Comparison of ENCODE assay signal across 8 cellular contexts in the genomic region with DNA sequence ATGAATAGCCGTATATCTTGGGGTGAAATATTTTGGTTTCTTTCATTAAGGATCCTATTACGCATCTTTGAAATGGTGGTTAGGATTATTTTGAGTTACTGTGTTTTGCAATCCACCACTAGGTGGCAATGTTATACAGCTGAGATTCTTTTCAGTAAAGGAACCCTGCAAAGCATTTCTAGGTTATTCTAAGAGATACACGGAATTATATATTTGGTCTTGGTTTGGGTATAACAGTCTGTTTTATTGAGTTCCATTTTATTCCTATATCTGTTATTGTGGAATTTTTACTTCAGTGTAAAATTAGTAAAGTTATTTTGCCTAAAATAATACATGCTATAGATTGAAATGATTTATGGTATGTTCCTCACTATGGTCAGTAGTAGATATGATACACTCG.
DNase-seq lines count a peak whose midpoint lies in the region; ATAC-seq and TF ChIP-seq lines count a peak whose summit lies in the region.

No MANE protein-coding gene starts in this region.

- H3K9me3 Mint-ChIP-seq in mesothelial cell of epicardium: no peaks in the 10 kb centered on the region
- no peaks in the 10 kb centered on the region for H3K9me3 Mint-ChIP-seq in activated naive CD8-positive, alpha-beta T cell treated with anti-CD3 and anti-CD28 coated beads, Interleukin-2, amount 50 U/mL, for 24 hours

- peaks cover 29% of the 10 kb centered on the region for H3K4me1 ChIP-seq in OCI-LY3 (ENCODE audit: low read length)

- peak; percentile 45 for TF ChIP-seq CTCF in GM20000 (IDR thresholded peaks at IDR 0.05; ENCODE audit: extremely low read depth, missing control alignments)
- peak; percentile 86 for TF ChIP-seq CTCF in OCI-LY3 (IDR thresholded peaks at IDR 0.05; ENCODE audit: low read depth, low read length)
- peak; percentile 72 for TF ChIP-seq CTCF in coronary artery (IDR thresholded peaks at IDR 0.05)
- peak; percentile 96 for TF ChIP-seq CTCF in mesothelial cell of epicardium (IDR thresholded peaks at IDR 0.05; ENCODE audit: unreplicated experiment)

- H3K27me3 ChIP-seq in OCI-LY3 (ENCODE audit: low read depth, low read length): no peaks in the 10 kb centered on the region

- H3K27me3 Mint-ChIP-seq in mesothelial cell of epicardium (ENCODE audit: low read depth): peaks cover 23% of the 10 kb centered on the region
- peaks cover 21% of the 10 kb centered on the region for H3K27me3 Mint-ChIP-seq in activated naive CD8-positive, alpha-beta T cell treated with anti-CD3 and anti-CD28 coated beads, Interleukin-2, amount 50 U/mL, for 24 hours

- H3K27ac ChIP-seq in OCI-LY3 (ENCODE audit: low read length) (no peak overlapping the region), coronary artery (no peak overlapping the region)

- no peaks in the 10 kb centered on the region for H3K79me2 ChIP-seq in OCI-LY3 (ENCODE audit: low read length)

- H3K27ac Mint-ChIP-seq in mesothelial cell of epicardium: no peak overlapping the region
- no peak overlapping the region for H3K27ac Mint-ChIP-seq in activated naive CD8-positive, alpha-beta T cell treated with anti-CD3 and anti-CD28 coated beads, Interleukin-2, amount 50 U/mL, for 24 hours

- H3K9me3 ChIP-seq in OCI-LY3 (ENCODE audit: insufficient read depth, low read length): no peaks in the 10 kb centered on the region

- no peaks in the 10 kb centered on the region for H3K36me3 ChIP-seq in OCI-LY3 (replicated peaks; ENCODE audit: low read depth, low read length)

- H3K4me2 ChIP-seq in OCI-LY3 (ENCODE audit: low read length): peak overlapping the region; percentile 39

- H2AFZ ChIP-seq in OCI-LY3 (ENCODE audit: low read depth, low read length): no peak overlapping the region

- no peak overlapping the region for H3K4me3 ChIP-seq in OCI-LY3 (ENCODE audit: low read length)
- no peak overlapping the region for H3K4me3 ChIP-seq in coronary artery

- no peak overlapping the region for H3K4me3 Mint-ChIP-seq in mesothelial cell of epicardium
- no peak overlapping the region for H3K4me3 Mint-ChIP-seq in activated naive CD8-positive, alpha-beta T cell treated with anti-CD3 and anti-CD28 coated beads, Interleukin-2, amount 50 U/mL, for 24 hours

- peaks cover 12% of the 10 kb centered on the region for H3K4me1 Mint-ChIP-seq in mesothelial cell of epicardium
- H3K4me1 Mint-ChIP-seq in activated naive CD8-positive, alpha-beta T cell treated with anti-CD3 and anti-CD28 coated beads, Interleukin-2, amount 50 U/mL, for 24 hours: no peaks in the 10 kb centered on the region

- no peaks in the 10 kb centered on the region for H3K36me3 Mint-ChIP-seq in mesothelial cell of epicardium
- H3K36me3 Mint-ChIP-seq in activated naive CD8-positive, alpha-beta T cell treated with anti-CD3 and anti-CD28 coated beads, Interleukin-2, amount 50 U/mL, for 24 hours (ENCODE audit: low read depth): no peaks in the 10 kb centered on the region

- no peaks in the 10 kb centered on the region for H4K20me1 ChIP-seq in OCI-LY3 (ENCODE audit: insufficient read depth, low read length)

- no peak overlapping the region for H3K9ac ChIP-seq in OCI-LY3 (ENCODE audit: low read length)

- DNase-seq in ELR (ENCODE audit: low read depth): peak; percentile 62
- DNase-seq in GM20000 (ENCODE audit: low spot score): peak; percentile 58
- peak; percentile 53 for DNase-seq in HS-5 (ENCODE audit: low read depth)
- no peak for DNase-seq in coronary artery (ENCODE audit: low spot score)
- no peak for DNase-seq in mesothelial cell of epicardium (ENCODE audit: low spot score in 2 of 2, unreplicated experiment in 2 of 2)
- no peak for DNase-seq in activated naive CD8-positive, alpha-beta T cell treated with anti-CD3 and anti-CD28 coated beads, Interleukin-2, amount 50 U/mL, for 24 hours

- ATAC-seq in activated naive CD8-positive, alpha-beta T cell treated with anti-CD3 and anti-CD28 coated beads, Interleukin-2, amount 50 U/mL, for 24 hours: no peak
- ATAC-seq in HG03457 (IDR thresholded peaks at IDR 0.05; ENCODE audit: unreplicated experiment): no peak

Comparison
In these comparisons a context has a peak if more than half of its experiments do, and no peak if none do; other contexts are left out.
1. DNase-seq: peak in ELR (single experiment), GM20000 (single experiment) and HS-5 (single experiment); none in coronary artery (single experiment), mesothelial cell of epicardium (0 of 2) and activated naive CD8-positive, alpha-beta T cell treated with anti-CD3 and anti-CD28 coated beads, Interleukin-2, amount 50 U/mL, for 24 hours (single experiment).
2. CTCF ChIP-seq: peak in every context shown above with its lines; median percentile 96 in mesothelial cell of epicardium; 86 in OCI-LY3; 72 in coronary artery; 45 in GM20000.